8 cellular contexts compared by ENCODE assay signal in genomic region chr15:30903497-30904187, GRCh38. TPM values are rescaled to one million over a fixed set of nuclear protein-coding genes. Genes with fewer than 3 reads are reported as not detected.
DNase-seq lines count a peak whose midpoint lies in the region; ATAC-seq and TF ChIP-seq lines count a peak whose summit lies in the region.

Gene FAN1, plus strand, starts transcription at chr15:30903915. Its CDS starts 749 bp downstream, at chr15:30904664.

- TF ChIP-seq POLR2A in esophagus muscularis mucosa (IDR thresholded peaks at IDR 0.05; ENCODE audit: low read depth), result no peak

- 2% methylated on average over 11 of the region's 65 CpGs for WGBS in esophagus muscularis mucosa

- ATAC-seq in GM19328 (IDR thresholded peaks at IDR 0.05; ENCODE audit: unreplicated experiment) (peak; percentile 82), HG03520 (IDR thresholded peaks at IDR 0.05; ENCODE audit: unreplicated experiment) (peak; percentile 83)

- H3K9me3 ChIP-seq in esophagus muscularis mucosa, result no peaks in the 10 kb centered on the region
- H3K9me3 ChIP-seq in muscle layer of duodenum (ENCODE audit: control insufficient read depth in 1 of 2, low read length in 2 of 2), result no peaks in the 10 kb centered on the region

- H3K36me3 ChIP-seq in esophagus muscularis mucosa, result peaks cover 0 to 7% (median 4%) of the 10 kb centered on the region in 4 donors
- H3K36me3 ChIP-seq in muscle layer of duodenum (ENCODE audit: control insufficient read depth in 1 of 2, insufficient read depth in 2 of 2, low read length in 2 of 2), result peaks cover 0 to under 1% of the 10 kb centered on the region in 2 donors

- TF ChIP-seq EP300 in esophagus muscularis mucosa (IDR thresholded peaks at IDR 0.05), result no peak

- H3K27me3 ChIP-seq in esophagus muscularis mucosa (no peaks in the 10 kb centered on the region), muscle layer of duodenum (ENCODE audit: low read depth, low read length) (no peaks in the 10 kb centered on the region)

- DNase-seq in OCI-M1 (lab: John Stamatoyannopoulos, UW) (peak; percentile 49), esophagus muscularis mucosa (ENCODE audit: extremely low spot score) (peak; percentile 95)
- peak; percentile 85 to 88 for DNase-seq in activated T-cell treated with anti-CD3 and anti-CD28 coated beads, Interleukin-2, amount 50 U/mL, for 48 hours
- DNase-seq in stimulated activated CD8-positive, alpha-beta memory T cell treated with anti-CD3 and anti-CD28 coated beads, Interleukin-7, amount 100 ng/mL, for 24 hours (ENCODE audit: low read depth), result peak; percentile 65

- H3K27ac ChIP-seq in C4-2B (peak within 1 kb of the TSS; percentile 86), esophagus muscularis mucosa (replicated peaks in 1 of 4) (peak within 1 kb of the TSS; percentile 81 to 86 (median 84)), muscle layer of duodenum (ENCODE audit: low read length) (peak within 1 kb of the TSS; percentile 57)

- peaks cover 20 to 38% (median 29%) of the 10 kb centered on the region in 4 donors for H3K4me1 ChIP-seq in esophagus muscularis mucosa
- H3K4me1 ChIP-seq in muscle layer of duodenum (ENCODE audit: control insufficient read depth in 1 of 2, insufficient read depth in 2 of 2, low read length in 2 of 2), result peaks cover 10 to 14% of the 10 kb centered on the region in 2 donors

- peak within 1 kb of the TSS; percentile 77 to 96 (median 85) for H3K4me3 ChIP-seq in esophagus muscularis mucosa
- H3K4me3 ChIP-seq in muscle layer of duodenum (ENCODE audit: low read depth in 1 of 2, low read length in 2 of 2), result peak within 1 kb of the TSS; percentile 93 to 94

- intact Hi-C loops in esophagus muscularis mucosa (cut with DNase I), result no loop called here

- TF ChIP-seq CTCF in C4-2B (conservative IDR thresholded peaks at IDR 0.05), result 0 out of 2 replicates have a peak, but pooled peaks have one; percentile 3
- peak in 1 of 3 experiments; percentile 18 for TF ChIP-seq CTCF in esophagus muscularis mucosa (IDR thresholded peaks at IDR 0.05)

RNA-seq across cellular contexts. Expression of gene FAN1, which starts in this region (rescaled TPM):
- total RNA-seq in esophagus muscularis mucosa, result 10 to 100 TPM; 13.6 to 18.7 (median 17.4) TPM

Comparison
In these comparisons a context has a peak if more than half of its experiments do, and no peak if none do; other contexts are left out.
1. Peak in every context shown above with its lines: DNase-seq, ATAC-seq, H3K4me3 ChIP-seq and H3K27ac ChIP-seq.